1 cellular context compared by ENCODE assay signal in genomic region chr2:164717000-164717597, GRCh38.
TF ChIP-seq lines count a peak whose summit lies in the region.

No MANE protein-coding gene starts in this region.

TF ChIP-seq in SK-N-SH, 30 proteins besides CTCF, POLR2A, EP300 and RAD21 (continued from another document):
- no peak for TF ChIP-seq ELF1 (IDR thresholded peaks at IDR 0.05)
- no peak for TF ChIP-seq NRF1 (IDR thresholded peaks at IDR 0.05; ENCODE audit: low read depth, low read length)
- no peak for TF ChIP-seq YY1 (IDR thresholded peaks at IDR 0.05; ENCODE audit: low read depth)
- no peak for TF ChIP-seq MAX (IDR thresholded peaks at IDR 0.05; ENCODE audit: low read depth)
- TF ChIP-seq PBX3 (IDR thresholded peaks at IDR 0.05) = no peak
- TF ChIP-seq FOXM1 (IDR thresholded peaks at IDR 0.05; ENCODE audit: low read depth) = no peak
- no peak for TF ChIP-seq GATA2 (CRISPR knock-in tag; IDR thresholded peaks at IDR 0.05)
- TF ChIP-seq ZBTB33 (IDR thresholded peaks at IDR 0.05; ENCODE audit: borderline replicate concordance, low read depth) = no peak
- TF ChIP-seq USF1 (IDR thresholded peaks at IDR 0.05; ENCODE audit: borderline replicate concordance, low read depth) = no peak
- TF ChIP-seq RCOR1 (IDR thresholded peaks at IDR 0.05; ENCODE audit: low read length) = no peak
- no peak for TF ChIP-seq MEF2A (IDR thresholded peaks at IDR 0.05; ENCODE audit: borderline replicate concordance, low read depth)
- TF ChIP-seq MXI1 (IDR thresholded peaks at IDR 0.05; ENCODE audit: low read depth, low read length) = no peak
- no peak for TF ChIP-seq RFX5 (IDR thresholded peaks at IDR 0.05; ENCODE audit: low read length)
- TF ChIP-seq NFIC (IDR thresholded peaks at IDR 0.05; ENCODE audit: borderline replicate concordance) = no peak
- TF ChIP-seq TCF12 (IDR thresholded peaks at IDR 0.05) = no peak
